In genomic region chr16:57279780-57280638, GRCh38 we compare ENCODE assay signal across 1 cellular context.
TF ChIP-seq lines count a peak whose summit lies in the region.

No MANE protein-coding gene starts in this region.

TF ChIP-seq in A549, 52 proteins besides CTCF, POLR2A, EP300 and RAD21:
- TF ChIP-seq JUNB (IDR thresholded peaks at IDR 0.05) (no peak), ELK1 (IDR thresholded peaks at IDR 0.05; ENCODE audit: low read depth, low read length) (no peak), CHD4 (IDR thresholded peaks at IDR 0.05; ENCODE audit: borderline replicate concordance) (no peak), ZFP36 (IDR thresholded peaks at IDR 0.05; ENCODE audit: borderline replicate concordance, partially characterized antibody) (peak; percentile 30), MYC (IDR thresholded peaks at IDR 0.05; ENCODE audit: borderline replicate concordance, low read length) (no peak)
